8 cellular contexts compared by ENCODE assay signal in genomic region chr1:43238104-43238503, GRCh38. TPM values are rescaled to one million over a fixed set of nuclear protein-coding genes. Genes with fewer than 3 reads are reported as not detected.
A peak's percentile ranks its signal among the peaks of the same experiment; 100 is the strongest.
DNase-seq lines count a peak whose midpoint lies in the region; ATAC-seq and TF ChIP-seq lines count a peak whose summit lies in the region.

No MANE protein-coding gene starts in this region.

- no peaks in the 10 kb centered on the region for H3K9me3 ChIP-seq in MM.1S (replicated peaks; ENCODE audit: insufficient read depth, low read length)
- no peaks in the 10 kb centered on the region for H3K9me3 ChIP-seq in SU-DHL-6 (ENCODE audit: insufficient read depth, low read length)
- no peaks in the 10 kb centered on the region for H3K9me3 ChIP-seq in mesenchymal stem cell (ENCODE audit: control insufficient read depth, low read length)
- H3K9me3 ChIP-seq in upper lobe of right lung, result no peaks in the 10 kb centered on the region

- H4K20me1 ChIP-seq in MM.1S (ENCODE audit: insufficient read depth, low read length) (no peaks in the 10 kb centered on the region), SU-DHL-6 (ENCODE audit: low read depth, low read length) (no peaks in the 10 kb centered on the region)

- no peak overlapping the region for H3K14ac ChIP-seq in mesenchymal stem cell (ENCODE audit: low read length in 2 of 2)

- H2BK15ac ChIP-seq in mesenchymal stem cell (ENCODE audit: low read depth, poor library complexity, severe bottlenecking), result no peak overlapping the region

- no peak overlapping the region for H3K23ac ChIP-seq in mesenchymal stem cell (ENCODE audit: low read length in 2 of 2)

- no peak overlapping the region for H2BK120ac ChIP-seq in mesenchymal stem cell (ENCODE audit: low read depth, low read length)

- H2BK5ac ChIP-seq in mesenchymal stem cell (ENCODE audit: low read depth, low read length, poor library complexity, severe bottlenecking), result no peak overlapping the region

- H2BK12ac ChIP-seq in mesenchymal stem cell (ENCODE audit: low read length in 2 of 2), result no peak overlapping the region

- DNase-seq in SIG-M5 treated with dmso at 0.1 percent for 504 hours (lab: John Stamatoyannopoulos, UW; ENCODE audit: unreplicated experiment) (peak; percentile 7), SIG-M5 (lab: John Stamatoyannopoulos, UW) (no peak), MM.1S (peak; percentile 19), epidermal melanocyte (ENCODE audit: insufficient read length, low spot score) (peak; percentile 53), mesenchymal stem cell (peak; percentile 63), upper lobe of right lung (no peak)

- no peak overlapping the region for H3K4me3 ChIP-seq in MM.1S (ENCODE audit: low read length)
- no peak overlapping the region for H3K4me3 ChIP-seq in SU-DHL-6 (ENCODE audit: insufficient read depth, low read length, poor library complexity, severe bottlenecking)
- no peak overlapping the region for H3K4me3 ChIP-seq in mesenchymal stem cell (ENCODE audit: insufficient read depth in 1 of 2, low read depth in 1 of 2, low read length in 2 of 2)
- no peak overlapping the region for H3K4me3 ChIP-seq in upper lobe of right lung

- H3F3A ChIP-seq in MM.1S (ENCODE audit: insufficient read depth, low read length) (peaks cover 7% of the 10 kb centered on the region; the same call in 1 of the 2 replicates), SU-DHL-6 (ENCODE audit: insufficient read depth) (no peaks in the 10 kb centered on the region)

- H4K8ac ChIP-seq in mesenchymal stem cell (ENCODE audit: low read length), result no peak overlapping the region

- no peaks in the 10 kb centered on the region for H3K9me2 ChIP-seq in MM.1S (replicated peaks; ENCODE audit: insufficient read depth, low read length)
- H3K9me2 ChIP-seq in SU-DHL-6 (replicated peaks; ENCODE audit: insufficient read depth, low read length), result no peaks in the 10 kb centered on the region

- H3K4me1 ChIP-seq in MM.1S (ENCODE audit: low read length), result peaks cover 12% of the 10 kb centered on the region
- H3K4me1 ChIP-seq in mesenchymal stem cell (ENCODE audit: control insufficient read depth, insufficient read depth, low read depth, low read length), result peaks cover 3% of the 10 kb centered on the region
- H3K4me1 ChIP-seq in upper lobe of right lung, result peaks cover 13% of the 10 kb centered on the region

- H3K4ac ChIP-seq in mesenchymal stem cell (ENCODE audit: low read depth in 1 of 2, low read length in 2 of 2), result no peak overlapping the region

- H4K91ac ChIP-seq in mesenchymal stem cell (ENCODE audit: low read length), result no peak overlapping the region

- H2AK5ac ChIP-seq in mesenchymal stem cell (ENCODE audit: low read length, severe bottlenecking), result no peak overlapping the region

- no peaks in the 10 kb centered on the region for H3K79me1 ChIP-seq in mesenchymal stem cell (replicated peaks; ENCODE audit: low read length, poor library complexity, severe bottlenecking)

- H3K27me3 ChIP-seq in MM.1S (replicated peaks; ENCODE audit: insufficient read depth, low read length) (no peaks in the 10 kb centered on the region), SU-DHL-6 (ENCODE audit: low read length) (no peaks in the 10 kb centered on the region), mesenchymal stem cell (ENCODE audit: control insufficient read depth in 1 of 2, insufficient read depth in 1 of 2, low read length in 2 of 2) (no peaks in the 10 kb centered on the region), upper lobe of right lung (no peaks in the 10 kb centered on the region)

- ATAC-seq in upper lobe of right lung, result peak; percentile 88
- no peak for ATAC-seq in GM18868 (IDR thresholded peaks at IDR 0.05; ENCODE audit: unreplicated experiment)

- H3K36me3 ChIP-seq in MM.1S (replicated peaks; ENCODE audit: insufficient read depth, low read length), result no peaks in the 10 kb centered on the region
- H3K36me3 ChIP-seq in SU-DHL-6 (ENCODE audit: low read length), result no peaks in the 10 kb centered on the region
- no peaks in the 10 kb centered on the region for H3K36me3 ChIP-seq in mesenchymal stem cell (ENCODE audit: control insufficient read depth in 1 of 2, insufficient read depth in 2 of 2, low read depth in 1 of 2, low read length in 2 of 2)
- H3K36me3 ChIP-seq in upper lobe of right lung, result no peaks in the 10 kb centered on the region

- no peak overlapping the region for H3K4me2 ChIP-seq in MM.1S (ENCODE audit: low read depth, low read length)
- no peak overlapping the region for H3K4me2 ChIP-seq in SU-DHL-6 (ENCODE audit: low read depth, low read length, poor library complexity, severe bottlenecking)
- no peak overlapping the region for H3K4me2 ChIP-seq in mesenchymal stem cell (ENCODE audit: low read length, poor library complexity, severe bottlenecking)

- 0% methylated on average over 3 of the region's 4 CpGs for WGBS in mesenchymal stem cell

- intact Hi-C loops in upper lobe of right lung (cut with DNase I), result loop anchor here (10.0 kb wide), 1 partner anchor 117 kb away; the partner anchor contains the start of gene CDC20

- TF ChIP-seq CTCF in MM.1S (IDR thresholded peaks at IDR 0.05; ENCODE audit: low read length) (peak; percentile 40), SU-DHL-6 (IDR thresholded peaks at IDR 0.05; ENCODE audit: insufficient read depth, low read length, poor library complexity, severe bottlenecking) (peak; percentile 49), upper lobe of right lung (IDR thresholded peaks at IDR 0.05) (peak; percentile 76)

- no peaks in the 10 kb centered on the region for H3K79me2 ChIP-seq in MM.1S (ENCODE audit: low read length)
- no peaks in the 10 kb centered on the region for H3K79me2 ChIP-seq in SU-DHL-6 (ENCODE audit: insufficient read depth, low read length)

- H2AFZ ChIP-seq in MM.1S (ENCODE audit: low read length), result no peak overlapping the region
- no peak overlapping the region for H2AFZ ChIP-seq in SU-DHL-6 (ENCODE audit: low read depth, low read length, severe bottlenecking)
- H2AFZ ChIP-seq in mesenchymal stem cell (ENCODE audit: low read depth, low read length), result no peak overlapping the region

- no peak overlapping the region for H3K18ac ChIP-seq in mesenchymal stem cell (ENCODE audit: low read depth in 1 of 2, low read length in 2 of 2)

- H3K9ac ChIP-seq in MM.1S (ENCODE audit: low read length) (no peak overlapping the region), SU-DHL-6 (ENCODE audit: low read length) (no peak overlapping the region), mesenchymal stem cell (ENCODE audit: low read length) (no peak overlapping the region)

- H3K27ac ChIP-seq in MM.1S (ENCODE audit: low read length) (no peak overlapping the region), SU-DHL-6 (ENCODE audit: low read depth, low read length) (no peak overlapping the region), mesenchymal stem cell (ENCODE audit: low read length, poor library complexity, severe bottlenecking) (no peak overlapping the region), upper lobe of right lung (no peak overlapping the region)

RNA-seq across cellular contexts. Expression of gene TMEM125, which starts 31.7 kb away (rescaled TPM):
- polyA plus RNA-seq in mesenchymal stem cell (2013, experiment 1 of 2), result 0.03 TPM
- 0.04 TPM for polyA plus RNA-seq in mesenchymal stem cell (2013, experiment 2 of 2)
- 188 TPM for total RNA-seq in upper lobe of right lung

RNA-seq across cellular contexts. Expression of gene C1orf210, which starts 47.3 kb away (rescaled TPM):
- polyA plus RNA-seq in mesenchymal stem cell (2013, experiment 1 of 2), result not detected
- polyA plus RNA-seq in mesenchymal stem cell (2013, experiment 2 of 2), result not detected
- 18.9 TPM for total RNA-seq in upper lobe of right lung

Comparison
In these comparisons a context has a peak if more than half of its experiments do, and no peak if none do; other contexts are left out.
1. DNase-seq: peak in SIG-M5 treated with dmso at 0.1 percent for 504 hours (single experiment), MM.1S (single experiment), epidermal melanocyte (single experiment) and mesenchymal stem cell (single experiment); none in SIG-M5 (single experiment) and upper lobe of right lung (single experiment).
2. Peak in every context shown above with its lines, with median percentiles within 50 percentile points of each other: CTCF ChIP-seq.